In genomic region chr1:2228157-2228594, GRCh38 we compare ENCODE assay signal across 8 cellular contexts. TPM values are rescaled to one million over a fixed set of nuclear protein-coding genes. Genes with fewer than 3 reads are reported as not detected.
DNase-seq lines count a peak whose midpoint lies in the region; ATAC-seq and TF ChIP-seq lines count a peak whose summit lies in the region.

TSS of gene SKI (plus strand) at chr1:2228319. CDS start at chr1:2228767, 448 bp downstream.

- no TSS peak for BruUV-seq in mammary epithelial cell (replicated peaks; lab: Mats Ljungman, UMichigan)

- H3K4me2 ChIP-seq in mammary epithelial cell (ENCODE audit: insufficient read depth, low read depth, low read length): peak within 1 kb of the TSS; percentile 97

- peak within 1 kb of the TSS; percentile 96 for H2AFZ ChIP-seq in mammary epithelial cell (ENCODE audit: low read depth, low read length)

- TF ChIP-seq POLR2A in right lobe of liver (IDR thresholded peaks at IDR 0.05): no peak

- no peaks in the 10 kb centered on the region for H3K27me3 ChIP-seq in mammary epithelial cell (ENCODE audit: insufficient read depth, low read length)
- H3K27me3 ChIP-seq in right lobe of liver: no peaks in the 10 kb centered on the region
- H3K27me3 ChIP-seq in thymus (ENCODE audit: control insufficient read depth, insufficient read depth): peaks cover 21% of the 10 kb centered on the region

- no peaks in the 10 kb centered on the region for H3K9me3 Mint-ChIP-seq in activated CD4-positive, alpha-beta T cell treated with anti-CD3 and anti-CD28 coated beads, Interleukin-2, amount 10 ng/mL, durations not matched to agents 24 days and 14 days

- H3K27me3 Mint-ChIP-seq in activated CD4-positive, alpha-beta T cell treated with anti-CD3 and anti-CD28 coated beads, Interleukin-2, amount 10 ng/mL, durations not matched to agents 24 days and 14 days: peaks cover 7% of the 10 kb centered on the region

- peak within 1 kb of the TSS; percentile 91 for H3K27ac Mint-ChIP-seq in activated CD4-positive, alpha-beta T cell treated with anti-CD3 and anti-CD28 coated beads, Interleukin-2, amount 10 ng/mL, durations not matched to agents 24 days and 14 days

- ATAC-seq in right lobe of liver: no peak

- dilution Hi-C loops in mammary epithelial cell (cut with HindIII; ENCODE audit: low sequenced_read_pairs): no loop called here

- H3K36me3 ChIP-seq in mammary epithelial cell (ENCODE audit: insufficient read depth, low read length) (no peaks in the 10 kb centered on the region), right lobe of liver (no peaks in the 10 kb centered on the region), thymus (ENCODE audit: control insufficient read depth, insufficient read depth) (no peaks in the 10 kb centered on the region)

- intact Hi-C loops in activated CD4-positive, alpha-beta T cell treated with anti-CD3 and anti-CD28 coated beads, Interleukin-2, amount 10 ng/mL, durations not matched to agents 24 days and 14 days (cut with micrococcal nuclease): no loop called here
- intact Hi-C loops in mammary epithelial cell (cut with micrococcal nuclease): no loop called here
- intact Hi-C loops in right lobe of liver (cut with DNase I): no loop called here

- H3K27ac ChIP-seq in mammary epithelial cell (ENCODE audit: insufficient read depth, low read depth, low read length): peak within 1 kb of the TSS; percentile 65
- peak within 1 kb of the TSS; percentile 97 for H3K27ac ChIP-seq in right lobe of liver
- peak within 1 kb of the TSS; percentile 96 for H3K27ac ChIP-seq in thymus (ENCODE audit: low read depth)

- peaks cover 23% of the 10 kb centered on the region for H3K36me3 Mint-ChIP-seq in activated CD4-positive, alpha-beta T cell treated with anti-CD3 and anti-CD28 coated beads, Interleukin-2, amount 10 ng/mL, durations not matched to agents 24 days and 14 days (ENCODE audit: low read depth)

- no peak for DNase-seq in activated CD4-positive, alpha-beta T cell treated with anti-CD3 and anti-CD28 coated beads, Interleukin-2, amount 10 ng/mL, durations not matched to agents 24 days and 14 days
- no peak for DNase-seq in activated CD4-positive, alpha-beta T cell treated with anti-CD3 and anti-CD28 coated beads, Interleukin-2, amount 50 U/mL, for 4 hours
- no peak for DNase-seq in mammary epithelial cell
- DNase-seq in right lobe of liver: no peak
- no peak for DNase-seq in NOMO-1 (lab: John Stamatoyannopoulos, UW; ENCODE audit: unreplicated experiment in 2 of 2)
- DNase-seq in activated effector memory CD4-positive, alpha-beta T cell treated with anti-CD3 and anti-CD28 coated beads, Interleukin-2, amount 50 U/mL, for 16 hours: no peak
- DNase-seq in amniotic stem cell (lab: John Stamatoyannopoulos, UW): no peak

- H4K20me1 ChIP-seq in mammary epithelial cell (ENCODE audit: insufficient read depth, low read length): peaks cover 16% of the 10 kb centered on the region

- peak within 1 kb of the TSS; percentile 86 for H3K9ac ChIP-seq in mammary epithelial cell (ENCODE audit: insufficient read depth, low read length)

- H3K4me1 ChIP-seq in mammary epithelial cell (ENCODE audit: insufficient read depth, low read length) (peaks cover 28% of the 10 kb centered on the region), right lobe of liver (peaks cover 0 to 32% (median 15%) of the 10 kb centered on the region in 4 donors), thymus (ENCODE audit: control insufficient read depth, insufficient read depth, low read length) (peaks cover 22% of the 10 kb centered on the region)

- H3K9me3 ChIP-seq in mammary epithelial cell (replicated peaks; ENCODE audit: insufficient read depth, low read length): no peaks in the 10 kb centered on the region
- H3K9me3 ChIP-seq in right lobe of liver: no peaks in the 10 kb centered on the region
- H3K9me3 ChIP-seq in thymus (ENCODE audit: control insufficient read depth): no peaks in the 10 kb centered on the region

- in situ Hi-C loops in mammary epithelial cell (cut with MboI; ENCODE audit: low sequenced_read_pairs in 2 of 2): no loop called here

- no CpG with 5 or more reads among the region's 100 CpGs for WGBS in mammary epithelial cell (ENCODE audit: low coverage, missing lambda C conversion rate)
- WGBS in right lobe of liver (ENCODE audit: insufficient coverage, low coverage, low lambda C conversion rate, missing lambda C conversion rate): no CpG with 5 or more reads among the region's 100 CpGs
- under 1% methylated on average over 99 of the region's 100 CpGs for WGBS in thymus

- H3K4me3 ChIP-seq in mammary epithelial cell (replicated peaks in 1 of 3; ENCODE audit: insufficient read depth in 1 of 3, low read depth in 2 of 3, low read length in 3 of 3) (peak within 1 kb of the TSS; percentile 57 to 96 (median 89)), right lobe of liver (peak within 1 kb of the TSS; percentile 73 to 80 (median 78)), thymus (ENCODE audit: low read length) (peak within 1 kb of the TSS; percentile 73)

- TF ChIP-seq CTCF in mammary epithelial cell (conservative IDR thresholded peaks at IDR 0.05 in 1 of 2, IDR thresholded peaks at IDR 0.05 in 1 of 2; ENCODE audit: extremely low read depth in 1 of 2, insufficient read depth in 1 of 2, low read depth in 1 of 2, low read length in 2 of 2) (no peak), right lobe of liver (IDR thresholded peaks at IDR 0.05) (no peak)

- H3K4me1 Mint-ChIP-seq in activated CD4-positive, alpha-beta T cell treated with anti-CD3 and anti-CD28 coated beads, Interleukin-2, amount 10 ng/mL, durations not matched to agents 24 days and 14 days: peaks cover 28% of the 10 kb centered on the region

- peak within 1 kb of the TSS; percentile 93 for H3K4me3 Mint-ChIP-seq in activated CD4-positive, alpha-beta T cell treated with anti-CD3 and anti-CD28 coated beads, Interleukin-2, amount 10 ng/mL, durations not matched to agents 24 days and 14 days

- H3K79me2 ChIP-seq in mammary epithelial cell (ENCODE audit: insufficient read depth, low read length): peaks cover 46% of the 10 kb centered on the region

- CTCF ChIA-PET in mammary epithelial cell (lab: Charles Lee; ENCODE audit: low non-redundant PET): no interaction called here

RNA-seq across cellular contexts. Expression of gene SKI, which starts in this region (rescaled TPM):
- total RNA-seq in activated CD4-positive, alpha-beta T cell treated with anti-CD3 and anti-CD28 coated beads, Interleukin-2, amount 10 ng/mL, durations not matched to agents 24 days and 14 days: 40.7 and 41.1 TPM in 2 replicates
- total RNA-seq in mammary epithelial cell: 10 to 100 TPM; 27.2 to 47.8 TPM
- polyA plus RNA-seq in mammary epithelial cell: 10.5 TPM
- 34.8 TPM for polyA minus RNA-seq in mammary epithelial cell
- total RNA-seq in right lobe of liver: 10 to 100 TPM; 23.7 to 84.8 (median 31.4) TPM
- polyA plus RNA-seq in thymus: 16.4 TPM
